In genomic region chr17:56965681-56966080, GRCh38 we compare ENCODE assay signal across 6 cellular contexts. TPM values are rescaled to one million over a fixed set of nuclear protein-coding genes. Genes with fewer than 3 reads are reported as not detected.
DNase-seq lines count a peak whose midpoint lies in the region; ATAC-seq, FAIRE-seq and TF ChIP-seq lines count a peak whose summit lies in the region.
"Not testable (repeated sequence)": the region's sequence is repeated elsewhere in the genome, so short reads cannot be mapped to it uniquely, and the experiment has no call there.

No MANE protein-coding gene starts in this region.

- not testable (repeated sequence) for H3K27ac ChIP-seq in K562 (ENCODE audit: extremely low read depth, low read depth, low read length); trophoblast cell (ENCODE audit: low read depth, low read length)

- H3K4me3 ChIP-seq in K562; mucosa of descending colon; trophoblast cell (ENCODE audit: low read depth, low read length): not testable (repeated sequence)

- not testable (repeated sequence) for H3K23ac ChIP-seq in trophoblast cell (ENCODE audit: low read length)

- not testable (repeated sequence) for H4K91ac ChIP-seq in trophoblast cell (ENCODE audit: low read depth, low read length)

- intact Hi-C loops in Calu3 (cut with micrococcal nuclease; ENCODE audit: unreplicated experiment); K562 (cut with micrococcal nuclease); left colon (cut with DNase I, micrococcal nuclease); mucosa of descending colon (cut with DNase I, micrococcal nuclease): not testable (repeated sequence)

- not testable (repeated sequence) for H3K4me1 ChIP-seq in K562 (replicated peaks in 1 of 2; ENCODE audit: control insufficient read depth in 2 of 2, insufficient read depth in 2 of 2, low read length in 2 of 2); mucosa of descending colon (ENCODE audit: low read depth); trophoblast cell (ENCODE audit: control insufficient read depth in 1 of 2, insufficient read depth in 2 of 2, low read length in 2 of 2)

- not testable (repeated sequence) for H3K79me2 ChIP-seq in K562 (ENCODE audit: control insufficient read depth, insufficient read depth, low read length); trophoblast cell (ENCODE audit: control insufficient read depth, insufficient read depth, low read length, poor library complexity)

- not testable (repeated sequence) for H3K36me3 ChIP-seq in K562 (ENCODE audit: control insufficient read depth, insufficient read depth, low read length); mucosa of descending colon (ENCODE audit: low read depth); trophoblast cell (ENCODE audit: control insufficient read depth in 1 of 2, insufficient read depth in 2 of 2, low read length in 2 of 2)

- H3K4me2 ChIP-seq in K562 (ENCODE audit: insufficient read depth, low read length); trophoblast cell (ENCODE audit: low read length): not testable (repeated sequence)

- H3K79me1 ChIP-seq in trophoblast cell (ENCODE audit: low read length), result not testable (repeated sequence)

- not testable (repeated sequence) for H3K9ac ChIP-seq in K562 (ENCODE audit: insufficient read depth in 1 of 2, low read depth in 2 of 2, low read length in 2 of 2); trophoblast cell (ENCODE audit: low read length)

- peak; percentile 59 for DNase-seq in Calu3
- not testable (repeated sequence) for DNase-seq in K562 (ENCODE audit: extremely low read depth in 1 of 4, low spot score in 3 of 4); type B pancreatic cell (ENCODE audit: extremely low spot score, unreplicated experiment)
- DNase-seq in left colon, result peak in 1 of 2 donors; percentile 40
- DNase-seq in mucosa of descending colon, result peak in 2 of 3 donors; percentile 51 to 72
- DNase-seq in trophoblast cell, result peak in 1 of 2 donors; percentile 24

- not testable (repeated sequence) for BruUV-seq in Calu3 (replicated peaks; lab: Mats Ljungman, UMichigan); K562 (replicated peaks; lab: Mats Ljungman, UMichigan)

- H3K4me1 Mint-ChIP-seq in Calu3 (ENCODE audit: low read depth, unreplicated experiment) (peaks cover 19% of the 10 kb centered on the region), type B pancreatic cell (ENCODE audit: unreplicated experiment) (peaks cover 11% of the 10 kb centered on the region)

- H2BK120ac ChIP-seq in trophoblast cell (ENCODE audit: insufficient read depth, low read length, poor library complexity), result not testable (repeated sequence)

- not testable (repeated sequence) for H3K9me3 ChIP-seq in K562 (replicated peaks; ENCODE audit: control insufficient read depth, insufficient read depth, low read depth, low read length); mucosa of descending colon; trophoblast cell (ENCODE audit: insufficient read depth, low read depth, low read length)

- H3K4me3 Mint-ChIP-seq in Calu3 (ENCODE audit: low read depth, unreplicated experiment) (peak overlapping the region; percentile 50), type B pancreatic cell (peak overlapping the region; percentile 32)

- H2BK5ac ChIP-seq in trophoblast cell (ENCODE audit: low read depth, low read length, poor library complexity), result peak overlapping the region; percentile 63

- WGBS in K562 (ENCODE audit: insufficient coverage, low coverage, missing lambda C conversion rate), result 8% methylated on average over 6 of the region's 6 CpGs
- no CpG with 5 or more reads among the region's 6 CpGs for WGBS in trophoblast cell (ENCODE audit: extremely low coverage, insufficient coverage, insufficient read length)

- H3K9me3 Mint-ChIP-seq in Calu3 (ENCODE audit: low read depth, unreplicated experiment); type B pancreatic cell: not testable (repeated sequence)

- not testable (repeated sequence) for FAIRE-seq in K562 (lab: Jason Lieb, UNC)

- not testable (repeated sequence) for H2AK5ac ChIP-seq in trophoblast cell (ENCODE audit: low read length)

- peak overlapping the region; percentile 60 for H4K8ac ChIP-seq in trophoblast cell (ENCODE audit: low read depth, low read length)

- H3K18ac ChIP-seq in trophoblast cell (ENCODE audit: low read length), result not testable (repeated sequence)

- not testable (repeated sequence) for H3K9me1 ChIP-seq in K562 (ENCODE audit: control insufficient read depth, insufficient read depth, low read length)

- H3K27me3 Mint-ChIP-seq in Calu3 (ENCODE audit: unreplicated experiment); type B pancreatic cell: not testable (repeated sequence)

- TF ChIP-seq CTCF in Calu3 (IDR thresholded peaks at IDR 0.05; ENCODE audit: unreplicated experiment); K562 (IDR thresholded peaks at IDR 0.05 in 2 of 3, conservative IDR thresholded peaks at IDR 0.05 in 1 of 3; ENCODE audit: insufficient read depth in 2 of 3, low read depth in 1 of 3, low read length in 3 of 3); mucosa of descending colon (IDR thresholded peaks at IDR 0.05); type B pancreatic cell (conservative IDR thresholded peaks at IDR 0.05): not testable (repeated sequence)

- not testable (repeated sequence) for TF ChIP-seq POLR2A in K562 (conservative IDR thresholded peaks at IDR 0.05)

- H3K27ac Mint-ChIP-seq in Calu3 (ENCODE audit: unreplicated experiment), result peak overlapping the region; percentile 27
- not testable (repeated sequence) for H3K27ac Mint-ChIP-seq in type B pancreatic cell

- POLR2A ChIA-PET in K562 (lab: Yijun Ruan, JAX), result interaction anchor here (1.4 kb wide), 1 partner anchor 12 kb away, joined by 6 read pairs; the partner anchor contains the start of gene SCPEP1

- H4K20me1 ChIP-seq in K562 (replicated peaks; ENCODE audit: control insufficient read depth, insufficient read depth, low read length), result not testable (repeated sequence)

- CTCF ChIA-PET in Calu3 (lab: Charles Lee); K562 (lab: Yijun Ruan, JAX; ENCODE audit: low intra/inter-chr PET ratio): not testable (repeated sequence)

- TF ChIP-seq RAD21 in K562 (CRISPR knock-in tag; conservative IDR thresholded peaks at IDR 0.05 in 1 of 2, IDR thresholded peaks at IDR 0.05 in 1 of 2), result not testable (repeated sequence)

- H2AFZ ChIP-seq in K562 (ENCODE audit: low read depth, low read length); trophoblast cell (ENCODE audit: insufficient read depth, low read length, poor library complexity): not testable (repeated sequence)

- in situ Hi-C loops in K562 (cut with MboI), result not testable (repeated sequence)

- not testable (repeated sequence) for H3K27me3 ChIP-seq in K562 (ENCODE audit: control insufficient read depth in 2 of 2, insufficient read depth in 2 of 2, low read length in 2 of 2); trophoblast cell (ENCODE audit: insufficient read depth, low read length)

- ATAC-seq in K562, mucosa of descending colon: not testable (repeated sequence)
- peak; percentile 30 for ATAC-seq in left colon

- not testable (repeated sequence) for H4K12ac ChIP-seq in trophoblast cell (ENCODE audit: low read depth, low read length)

- not testable (repeated sequence) for H3K14ac ChIP-seq in trophoblast cell (ENCODE audit: low read length)

- not testable (repeated sequence) for H3K36me3 Mint-ChIP-seq in Calu3 (ENCODE audit: insufficient read depth, unreplicated experiment); type B pancreatic cell

- TF ChIP-seq EP300 in K562 (IDR thresholded peaks at IDR 0.05; ENCODE audit: low read length), result not testable (repeated sequence)

- not testable (repeated sequence) for H3K4ac ChIP-seq in trophoblast cell (ENCODE audit: low read depth, low read length)

- not testable (repeated sequence) for H2BK12ac ChIP-seq in trophoblast cell (ENCODE audit: low read length)

RNA-seq across cellular contexts. Expression of gene COIL, which starts 4.8 kb away (rescaled TPM):
- total RNA-seq in Calu3 (2022), result 13.4 and 13.5 TPM in 2 replicates
- 7.4 and 16.0 TPM in 2 replicates for total RNA-seq in K562 (2011; cell fraction: chromatin; rRNA removed; ENCODE audit: low replicate concordance)
- 4.8 and 6.1 TPM in 2 replicates for total RNA-seq in K562 (2011; cell fraction: nucleolus; rRNA removed)
- 7.6 and 15.8 TPM in 2 replicates for total RNA-seq in K562 (2011; cell fraction: nucleoplasm; rRNA removed)
- 25.2 and 25.7 TPM in 2 replicates for total RNA-seq in K562 (2014; rRNA removed)
- total RNA-seq in K562 (2014; rRNA removed; fragmentation: Illumina TruSeq; extraction: Trizol), result 37.5 and 42.3 TPM in 2 replicates
- total RNA-seq in K562 (2015; rRNA removed; fragmentation: Illumina TruSeq; extraction: Trizol), result 37.7 and 40.9 TPM in 2 replicates
- total RNA-seq in K562 (2021), result 28.7 and 29.4 TPM in 2 replicates
- 18.3 and 25.9 TPM in 2 replicates for polyA plus RNA-seq in K562 (2011; rRNA removed)
- 5.5 and 9.5 TPM in 2 replicates for polyA plus RNA-seq in K562 (2011; cell fraction: cytosol; rRNA removed)
- polyA plus RNA-seq in K562 (2011; cell fraction: nucleus; rRNA removed), result 5.8 and 7.7 TPM in 2 replicates
- polyA plus RNA-seq in K562 (2012), result 18.5 and 24.7 TPM in 2 replicates
- polyA plus RNA-seq in K562 (2014; fragmentation: Illumina TruSeq; extraction: Trizol), result 33.2 and 41.3 TPM in 2 replicates
- polyA plus RNA-seq in K562 (2014; fragmentation: Nextera tagmentation; extraction: Ambion mirVana), result 10 to 100 TPM; 23.9 to 30.8 TPM
- 26.0 and 29.0 TPM in 2 replicates for polyA plus RNA-seq in K562 (2014; rRNA removed)
- 19.6 and 21.9 TPM in 2 replicates for polyA minus RNA-seq in K562 (2011; rRNA and poly(A)+ RNA removed)
- 5.7 and 9.2 TPM in 2 replicates for polyA minus RNA-seq in K562 (2011; cell fraction: cytosol; rRNA and poly(A)+ RNA removed)
- polyA minus RNA-seq in K562 (2011; cell fraction: nucleus; rRNA and poly(A)+ RNA removed), result 5.5 and 7.4 TPM in 2 replicates
- 10 to 100 TPM; 11.6 to 12.5 TPM for total RNA-seq in left colon
- 10 to 100 TPM; 12.7 to 15.3 (median 14.1) TPM for total RNA-seq in mucosa of descending colon
- polyA plus RNA-seq in trophoblast cell (2013), result 14.8 and 15.3 TPM in 2 replicates
- total RNA-seq in type B pancreatic cell (ENCODE audit: low replicate concordance), result 23.3 and 26.5 TPM in 2 replicates

RNA-seq across cellular contexts. Expression of gene SCPEP1, which starts 12.2 kb away (rescaled TPM):
- total RNA-seq in Calu3 (2022) (17.6 and 20.2 TPM in 2 replicates), K562 (2014; rRNA removed) (5.1 and 5.8 TPM in 2 replicates), K562 (2014; rRNA removed; fragmentation: Illumina TruSeq; extraction: Trizol) (5.7 and 8.2 TPM in 2 replicates), K562 (2015; rRNA removed; fragmentation: Illumina TruSeq; extraction: Trizol) (7.2 and 7.8 TPM in 2 replicates), K562 (2021) (8.1 and 10.0 TPM in 2 replicates), left colon (10 to 100 TPM; 15.3 to 30.9 TPM), mucosa of descending colon (10 to 100 TPM; 10.3 to 74.2 (median 27.7) TPM), type B pancreatic cell (ENCODE audit: low replicate concordance) (26.9 and 53.5 TPM in 2 replicates)
- total RNA-seq in K562 (2011; cell fraction: chromatin; rRNA removed; ENCODE audit: low replicate concordance), result 13.2 and 19.1 TPM in 2 replicates
- 15.3 and 21.4 TPM in 2 replicates for total RNA-seq in K562 (2011; cell fraction: nucleolus; rRNA removed)
- 16.1 and 19.9 TPM in 2 replicates for total RNA-seq in K562 (2011; cell fraction: nucleoplasm; rRNA removed)
- polyA plus RNA-seq in K562 (2011; rRNA removed) (8.1 TPM in 2 replicates), K562 (2014; fragmentation: Illumina TruSeq; extraction: Trizol) (6.6 TPM in 2 replicates), K562 (2014; fragmentation: Nextera tagmentation; extraction: Ambion mirVana) (10 to 100 TPM; 12.2 to 14.8 TPM), K562 (2014; rRNA removed) (5.4 and 6.8 TPM in 2 replicates)
- 4.1 and 5.1 TPM in 2 replicates for polyA plus RNA-seq in K562 (2011; cell fraction: cytosol; rRNA removed)
- polyA plus RNA-seq in K562 (2011; cell fraction: nucleus; rRNA removed), result 12.2 and 20.2 TPM in 2 replicates
- 9.6 and 13.4 TPM in 2 replicates for polyA plus RNA-seq in K562 (2012)
- 2.9 and 4.1 TPM in 2 replicates for polyA minus RNA-seq in K562 (2011; rRNA and poly(A)+ RNA removed)
- 2.6 and 3.1 TPM in 2 replicates for polyA minus RNA-seq in K562 (2011; cell fraction: cytosol; rRNA and poly(A)+ RNA removed)
- 3.3 and 4.4 TPM in 2 replicates for polyA minus RNA-seq in K562 (2011; cell fraction: nucleus; rRNA and poly(A)+ RNA removed)
- polyA plus RNA-seq in trophoblast cell (2013), result 26.5 and 26.8 TPM in 2 replicates

RNA-seq across cellular contexts. Expression of gene TRIM25, which starts 51.8 kb away (rescaled TPM):
- total RNA-seq in Calu3 (2022) (107 and 144 TPM in 2 replicates), K562 (2014; rRNA removed) (24.2 and 26.5 TPM in 2 replicates), K562 (2014; rRNA removed; fragmentation: Illumina TruSeq; extraction: Trizol) (28.9 and 33.9 TPM in 2 replicates), K562 (2015; rRNA removed; fragmentation: Illumina TruSeq; extraction: Trizol) (26.9 and 28.6 TPM in 2 replicates), K562 (2021) (46.6 and 49.5 TPM in 2 replicates), left colon (100 to 1,000 TPM; 101 to 103 TPM), mucosa of descending colon (100 to 1,000 TPM in 2 of 3 donors, 10 to 100 TPM in 1; 76.1 to 130 (median 115) TPM), type B pancreatic cell (ENCODE audit: low replicate concordance) (43.4 and 46.7 TPM in 2 replicates)
- 98.3 and 102 TPM in 2 replicates for total RNA-seq in K562 (2011; cell fraction: chromatin; rRNA removed; ENCODE audit: low replicate concordance)
- 46.4 and 52.8 TPM in 2 replicates for total RNA-seq in K562 (2011; cell fraction: nucleolus; rRNA removed)
- 56.4 and 79.2 TPM in 2 replicates for total RNA-seq in K562 (2011; cell fraction: nucleoplasm; rRNA removed)
- polyA plus RNA-seq in K562 (2011; rRNA removed) (18.7 and 28.4 TPM in 2 replicates), K562 (2014; fragmentation: Illumina TruSeq; extraction: Trizol) (44.1 and 46.4 TPM in 2 replicates), K562 (2014; fragmentation: Nextera tagmentation; extraction: Ambion mirVana) (1 to 10 TPM; 5.9 to 8.5 TPM), K562 (2014; rRNA removed) (21.9 and 24.5 TPM in 2 replicates)
- 15.8 and 17.8 TPM in 2 replicates for polyA plus RNA-seq in K562 (2011; cell fraction: cytosol; rRNA removed)
- 60.7 and 84.1 TPM in 2 replicates for polyA plus RNA-seq in K562 (2011; cell fraction: nucleus; rRNA removed)
- polyA plus RNA-seq in K562 (2012), result 39.3 and 65.9 TPM in 2 replicates
- 26.3 and 45.3 TPM in 2 replicates for polyA minus RNA-seq in K562 (2011; rRNA and poly(A)+ RNA removed)
- polyA minus RNA-seq in K562 (2011; cell fraction: cytosol; rRNA and poly(A)+ RNA removed), result 15.9 and 20.9 TPM in 2 replicates
- 22.1 and 33.8 TPM in 2 replicates for polyA minus RNA-seq in K562 (2011; cell fraction: nucleus; rRNA and poly(A)+ RNA removed)
- polyA plus RNA-seq in trophoblast cell (2013), result 18.0 and 18.2 TPM in 2 replicates
